ENCODE assay signal across 13 cellular contexts in the genomic region with DNA sequence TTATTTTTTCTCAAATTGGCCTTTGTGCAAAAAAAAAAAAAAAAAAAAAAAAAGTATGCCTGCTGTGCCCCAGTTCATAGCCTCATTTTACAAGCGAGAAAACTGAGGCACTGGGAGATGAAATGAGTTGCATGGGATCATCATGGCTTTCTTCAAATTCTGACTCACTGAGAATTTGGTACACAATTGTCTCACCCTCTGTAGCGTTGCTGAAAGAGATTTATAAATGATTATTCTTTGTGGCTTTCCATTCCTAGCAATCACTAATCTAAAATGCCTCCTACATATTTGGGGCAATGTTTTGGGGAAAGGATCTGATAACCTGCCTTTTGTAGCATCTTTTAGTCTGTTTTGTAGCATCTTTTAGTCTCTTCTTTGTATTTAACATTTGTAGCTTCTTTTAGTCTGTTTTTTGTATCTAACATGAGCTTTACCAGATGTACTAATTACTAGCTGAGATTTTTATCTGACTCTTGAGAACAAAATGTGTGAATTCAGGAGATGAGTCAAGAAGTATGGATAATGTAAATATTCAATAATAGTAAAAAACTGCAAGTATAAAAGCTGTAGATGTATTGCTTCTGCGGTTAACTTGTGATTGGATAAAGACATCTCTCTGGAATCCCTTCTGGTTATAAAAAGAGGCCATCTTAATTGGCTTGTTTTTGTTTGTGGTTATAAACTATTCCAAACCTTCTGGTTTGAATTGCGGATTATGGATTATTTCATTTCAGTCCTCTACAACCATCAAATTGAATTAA.
DNase-seq lines count a peak whose midpoint lies in the region; ATAC-seq and TF ChIP-seq lines count a peak whose summit lies in the region.
"Had no signal": no experiment of that assay in that cellular context is flagged by ENCODE, and none has a peak within 500 bp of the region (broad histone marks: within the 10 kb centered on the region; RNA-seq: fewer than 3 reads in every experiment).

No MANE protein-coding gene starts in this region.

- H3K4me3 Mint-ChIP-seq in naive B cell: no peak overlapping the region
- H3K4me3 Mint-ChIP-seq: CD8-positive, alpha-beta T cell had no signal

- POLR2A ChIA-PET in AG04449 (lab: Yijun Ruan, JAX): interaction anchor here (0.6 to 1.8 kb wide), 6 partner anchors 10 to 185 kb away, joined by 3 to 5 read pairs (median 4); no protein-coding TSS in a partner anchor

- intact Hi-C loops in posterior cingulate gyrus (cut with DNase I): no loop called here

- H3K4me3 ChIP-seq in AG04449 (ENCODE audit: low read depth, low read length): no peak overlapping the region
- peak overlapping the region; percentile 24 for H3K4me3 ChIP-seq in adipocyte (ENCODE audit: low read length)
- no peak overlapping the region for H3K4me3 ChIP-seq in effector memory CD4-positive, alpha-beta T cell (ENCODE audit: insufficient read depth, low read depth, low read length, poor library complexity, severe bottlenecking)
- H3K4me3 ChIP-seq: adrenal gland had no signal

- H3K9me3 Mint-ChIP-seq in naive B cell: peaks cover 0 to 2% (median 0%) of the 10 kb centered on the region in 7 donors
- H3K9me3 Mint-ChIP-seq: CD8-positive, alpha-beta T cell had no signal

- H3K36me3 Mint-ChIP-seq in naive B cell: peaks cover 40 to 67% of the 10 kb centered on the region in 2 donors

- H3K27ac ChIP-seq in effector memory CD4-positive, alpha-beta T cell (ENCODE audit: insufficient read depth, low read length, poor library complexity, severe bottlenecking): no peak overlapping the region
- H3K27ac ChIP-seq: adrenal gland, WERI-Rb-1 had no signal

- H3K9ac ChIP-seq in adipocyte (ENCODE audit: low read length): peak overlapping the region; percentile 71

- peaks cover 74% of the 10 kb centered on the region for H3K4me1 ChIP-seq in adipocyte (ENCODE audit: control insufficient read depth, insufficient read depth, low read length)
- peaks cover 17% of the 10 kb centered on the region for H3K4me1 ChIP-seq in effector memory CD4-positive, alpha-beta T cell (ENCODE audit: control insufficient read depth, insufficient read depth, low read length, poor library complexity, severe bottlenecking)

- TF ChIP-seq CTCF in AG04449 (IDR thresholded peaks at IDR 0.05; ENCODE audit: insufficient read depth, low read length, missing control alignments): no peak

- H3K27me3 ChIP-seq in adipocyte (replicated peaks; ENCODE audit: control insufficient read depth, insufficient read depth, low read length): no peaks in the 10 kb centered on the region
- H3K27me3 ChIP-seq in effector memory CD4-positive, alpha-beta T cell (replicated peaks; ENCODE audit: control insufficient read depth, insufficient read depth, low read length, poor library complexity, severe bottlenecking): no peaks in the 10 kb centered on the region
- H3K27me3 ChIP-seq: adrenal gland had no signal

- ATAC-seq in naive B cell (ENCODE audit: low read depth in 2 of 2): no peak
- ATAC-seq: CD8-positive, alpha-beta T cell had no signal

- H3K9me3 ChIP-seq in adipocyte (ENCODE audit: control insufficient read depth, low read length): no peaks in the 10 kb centered on the region
- H3K9me3 ChIP-seq in effector memory CD4-positive, alpha-beta T cell (ENCODE audit: control insufficient read depth, low read length): no peaks in the 10 kb centered on the region
- H3K9me3 ChIP-seq: adrenal gland had no signal

- DNase-seq in AG04449 (ENCODE audit: low read depth, low spot score) (peak; percentile 70), ELR (ENCODE audit: low read depth) (peak; percentile 50), adipocyte (ENCODE audit: low read depth) (peak; percentile 79), naive B cell (no peak), NCI-H146 treated with DMSO at 0.1 percent for 48 hours (lab: John Stamatoyannopoulos, UW; ENCODE audit: unreplicated experiment) (no peak), Ammon's horn (ENCODE audit: low spot score) (no peak), posterior cingulate gyrus (no peak)
- no peak for DNase-seq in effector memory CD4-positive, alpha-beta T cell
- DNase-seq: adrenal gland; CD8-positive, alpha-beta T cell; midbrain; NCI-H1048; WERI-Rb-1 had no signal

- H3K27ac Mint-ChIP-seq in naive B cell: peak overlapping the region in 5 of 6 donors; percentile 38 to 84 (median 72)
- H3K27ac Mint-ChIP-seq: CD8-positive, alpha-beta T cell had no signal

- H3K36me3 ChIP-seq in adipocyte (ENCODE audit: control insufficient read depth, insufficient read depth, low read length, severe bottlenecking): peaks cover 93% of the 10 kb centered on the region
- H3K36me3 ChIP-seq in effector memory CD4-positive, alpha-beta T cell (ENCODE audit: control insufficient read depth, insufficient read depth, low read length): peaks cover 29% of the 10 kb centered on the region
- H3K36me3 ChIP-seq: adrenal gland, WERI-Rb-1 had no signal

- peaks cover 36 to 74% (median 48%) of the 10 kb centered on the region in 3 donors for H3K4me1 Mint-ChIP-seq in naive B cell

- H3K27me3 Mint-ChIP-seq in naive B cell: no peaks in the 10 kb centered on the region

- CTCF ChIA-PET in AG04449 (lab: Yijun Ruan, JAX): interaction anchor here (1.2 to 2.6 kb wide), 2 partner anchors 24 to 182 kb away, joined by 4 to 9 read pairs; no protein-coding TSS in a partner anchor

Comparison
In these comparisons a context has a peak if more than half of its experiments do, and no peak if none do; other contexts are left out.
1. DNase-seq: peak in AG04449 (single experiment), ELR (single experiment) and adipocyte (single experiment); none in naive B cell (single experiment), effector memory CD4-positive, alpha-beta T cell (0 of 3), NCI-H146 treated with DMSO at 0.1 percent for 48 hours (single experiment), Ammon's horn (single experiment) and posterior cingulate gyrus (0 of 10).